8 cellular contexts compared by ENCODE assay signal in the genomic region with DNA sequence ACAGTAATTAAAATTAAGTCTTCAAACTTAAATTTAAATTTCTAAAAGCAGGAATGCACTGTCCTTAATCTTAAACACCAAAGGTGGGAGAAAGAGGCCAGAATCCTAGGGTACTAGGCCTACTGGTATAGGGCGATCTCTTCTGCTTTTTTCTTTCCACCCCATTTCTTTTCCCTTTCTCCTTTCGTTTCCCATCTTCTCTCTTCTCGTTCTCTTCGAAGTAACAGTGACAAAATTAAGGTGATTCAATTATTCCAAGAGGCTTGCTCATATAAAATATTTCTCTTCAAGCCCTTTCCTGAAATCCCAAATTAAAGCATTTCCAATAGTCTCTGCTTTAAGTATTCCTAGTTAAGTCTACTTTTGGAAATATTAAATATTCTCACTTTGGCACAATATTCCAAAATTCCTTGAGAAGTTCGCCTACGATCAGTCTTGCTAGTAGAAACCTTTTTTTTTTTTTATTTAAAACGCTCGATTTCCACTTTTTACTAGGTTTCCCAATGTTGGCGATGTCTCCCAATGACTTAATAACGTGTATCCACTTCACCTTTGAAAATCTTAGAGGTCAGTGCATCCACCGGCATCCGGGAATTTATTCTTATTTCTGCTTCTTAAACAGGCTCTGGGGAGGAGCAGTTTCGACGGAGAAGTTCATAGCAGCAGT. TPM values are rescaled to one million over a fixed set of nuclear protein-coding genes. Genes with fewer than 3 reads are reported as not detected.
DNase-seq lines count a peak whose midpoint lies in the region; ATAC-seq, FAIRE-seq and TF ChIP-seq lines count a peak whose summit lies in the region.

No MANE protein-coding gene starts in this region.

- peak overlapping the region; percentile 79 to 91 for H3K9ac ChIP-seq in K562 (ENCODE audit: insufficient read depth in 1 of 2, low read depth in 2 of 2, low read length in 2 of 2)

- peak overlapping the region; percentile 72 for H3K4me2 ChIP-seq in K562 (ENCODE audit: insufficient read depth, low read length)

- BruUV-seq in K562 (replicated peaks; lab: Mats Ljungman, UMichigan) = TSS peak; percentile 94

- H2AFZ ChIP-seq in K562 (ENCODE audit: low read depth, low read length) = peak overlapping the region; percentile 43

- CTCF ChIA-PET in K562 (lab: Yijun Ruan, JAX; ENCODE audit: low intra/inter-chr PET ratio) = interaction anchor here (0.6 kb wide), 1 partner anchor 65 kb away, joined by 3 read pairs; no protein-coding TSS in a partner anchor

- no peaks in the 10 kb centered on the region for H3K27me3 Mint-ChIP-seq in memory B cell

- ATAC-seq in heart left ventricle (no peak), K562 (no peak), memory B cell (ENCODE audit: low read depth) (no peak), HG02852 (IDR thresholded peaks at IDR 0.05; ENCODE audit: unreplicated experiment) (no peak)

- POLR2A ChIA-PET in K562 (lab: Yijun Ruan, JAX) = no interaction called here

- H3K4me1 ChIP-seq in heart left ventricle (peaks cover 0 to 45% (median 32%) of the 10 kb centered on the region in 12 donors), K562 (replicated peaks in 1 of 2; ENCODE audit: control insufficient read depth in 2 of 2, insufficient read depth in 2 of 2, low read length in 2 of 2) (peaks cover 13 to 29% of the 10 kb centered on the region in 2 experiments; a peak in 4 of 5 replicates), urinary bladder (ENCODE audit: insufficient read depth) (peaks cover 1% of the 10 kb centered on the region)

- H3K4me3 ChIP-seq in heart left ventricle (peak overlapping the region; percentile 37 to 98 (median 88)), K562 (peak overlapping the region; percentile 49), urinary bladder (ENCODE audit: low read depth, low read length) (peak overlapping the region; percentile 83)

- no peak for TF ChIP-seq EP300 in K562 (IDR thresholded peaks at IDR 0.05; ENCODE audit: low read length)

- H3K27me3 ChIP-seq in heart left ventricle = no peaks in the 10 kb centered on the region
- no peaks in the 10 kb centered on the region for H3K27me3 ChIP-seq in K562 (ENCODE audit: control insufficient read depth in 2 of 2, insufficient read depth in 2 of 2, low read length in 2 of 2)

- H3K36me3 Mint-ChIP-seq in memory B cell = no peaks in the 10 kb centered on the region

- H3K4me3 Mint-ChIP-seq in memory B cell = peak overlapping the region; percentile 90

- TF ChIP-seq RAD21 in K562 (CRISPR knock-in tag; conservative IDR thresholded peaks at IDR 0.05 in 1 of 2, IDR thresholded peaks at IDR 0.05 in 1 of 2) = no peak

- H3K27ac Mint-ChIP-seq in memory B cell = peak overlapping the region; percentile 98

- FAIRE-seq in K562 (lab: Jason Lieb, UNC) (peak; percentile 86), frontal cortex (lab: Jason Lieb, UNC) (no peak)

- H4K20me1 ChIP-seq in K562 (replicated peaks; ENCODE audit: control insufficient read depth, insufficient read depth, low read length) = peaks cover 4% of the 10 kb centered on the region

- H3K4me1 Mint-ChIP-seq in memory B cell = peaks cover 30% of the 10 kb centered on the region

- no peaks in the 10 kb centered on the region for H3K9me1 ChIP-seq in K562 (ENCODE audit: control insufficient read depth, insufficient read depth, low read length)

- TF ChIP-seq POLR2A in heart left ventricle (IDR thresholded peaks at IDR 0.05) (no peak), K562 (conservative IDR thresholded peaks at IDR 0.05) (no peak)

- intact Hi-C loops in heart left ventricle (cut with DNase I) (loop anchor here in 9 of 10 donors (2.0 to 10.0 kb wide), 14 partner anchors 67 to 461 kb away; a partner anchor contains a TSS), cardiac septum (cut with DNase I) (loop anchor here (5.0 kb wide), 2 partner anchors 86 to 244 kb away; a partner anchor contains a TSS), K562 (cut with micrococcal nuclease) (loop anchor here (2.0 kb wide), 1 partner anchor 67 kb away; no protein-coding TSS in a partner anchor)

- no peaks in the 10 kb centered on the region for H3K9me3 ChIP-seq in heart left ventricle
- H3K9me3 ChIP-seq in K562 (replicated peaks; ENCODE audit: control insufficient read depth, insufficient read depth, low read depth, low read length) = no peaks in the 10 kb centered on the region

- in situ Hi-C loops in K562 (cut with MboI) = no loop called here

- 25 to 27% (median 26%) methylated on average over 14 of the region's 14 CpGs for WGBS in heart left ventricle, 4 donors
- WGBS in K562 (ENCODE audit: insufficient coverage, low coverage, missing lambda C conversion rate) = 2% methylated on average over 10 of the region's 14 CpGs
- 21% methylated on average over 14 of the region's 14 CpGs for WGBS in urinary bladder

- no peaks in the 10 kb centered on the region for H3K9me3 Mint-ChIP-seq in memory B cell

- TF ChIP-seq CTCF in heart left ventricle (IDR thresholded peaks at IDR 0.05) (no peak), K562 (IDR thresholded peaks at IDR 0.05 in 2 of 3, conservative IDR thresholded peaks at IDR 0.05 in 1 of 3; ENCODE audit: insufficient read depth in 2 of 3, low read depth in 1 of 3, low read length in 3 of 3) (no peak)

- peak overlapping the region; percentile 91 to 99 (median 96) for H3K27ac ChIP-seq in heart left ventricle
- H3K27ac ChIP-seq in K562 (ENCODE audit: extremely low read depth, low read depth, low read length) = peak overlapping the region; percentile 97
- peak overlapping the region; percentile 95 for H3K27ac ChIP-seq in urinary bladder (ENCODE audit: low read depth)

- H3K36me3 ChIP-seq in heart left ventricle (no peaks in the 10 kb centered on the region), K562 (ENCODE audit: control insufficient read depth, insufficient read depth, low read length) (0 out of 3 replicates have a peak, but pooled peaks cover 3% of the 10 kb centered on the region), urinary bladder (ENCODE audit: insufficient read depth) (no peaks in the 10 kb centered on the region)

- H3K79me2 ChIP-seq in K562 (ENCODE audit: control insufficient read depth, insufficient read depth, low read length) = peaks cover 43% of the 10 kb centered on the region

- no peak for DNase-seq in heart left ventricle
- DNase-seq in cardiac septum (ENCODE audit: low spot score) = no peak
- DNase-seq in K562 (ENCODE audit: extremely low read depth in 1 of 4, low spot score in 3 of 4) = no peak
- no peak for DNase-seq in memory B cell (ENCODE audit: low spot score in 2 of 2)
- DNase-seq in frontal cortex (ENCODE audit: low spot score in 2 of 2) = no peak
- DNase-seq in SW 1271 (lab: John Stamatoyannopoulos, UW) = no peak

TF ChIP-seq in K562, 482 proteins besides CTCF, POLR2A, EP300 and RAD21 (continues in another document):
- TF ChIP-seq ATF1 (CRISPR knock-in tag; IDR thresholded peaks at IDR 0.05) = no peak
- 0 out of 2 replicates have a peak, but pooled peaks have one; percentile 31 for TF ChIP-seq ATF1 (tag; IDR thresholded peaks at IDR 0.05)
- no peak for TF ChIP-seq HOXB6 (CRISPR knock-in tag; IDR thresholded peaks at IDR 0.05; ENCODE audit: borderline replicate concordance)
- no peak for TF ChIP-seq ARID2 (IDR thresholded peaks at IDR 0.05)
- TF ChIP-seq IRF2 (CRISPR knock-in tag; IDR thresholded peaks at IDR 0.05) = no peak
- no peak for TF ChIP-seq FIP1L1 (IDR thresholded peaks at IDR 0.05; ENCODE audit: low read depth, low read length, poor library complexity, severe bottlenecking)
- no peak for TF ChIP-seq ZFP36 (IDR thresholded peaks at IDR 0.05; ENCODE audit: low read depth, low read length, partially characterized antibody)
- no peak for TF ChIP-seq GABPA (tag; conservative IDR thresholded peaks at IDR 0.05; ENCODE audit: low read depth)
- no peak for TF ChIP-seq FOXJ2 (tag; IDR thresholded peaks at IDR 0.05)

RNA-seq across cellular contexts. Expression of a gene that starts 0.8 kb away (rescaled TPM):
- total RNA-seq in heart left ventricle (10 to 100 TPM in 8 of 9 donors, 1 to 10 TPM in 1; 9.6 to 31.4 (median 21.2) TPM), cardiac septum (21.0 TPM), K562 (2014; rRNA removed) (7.2 and 9.3 TPM in 2 replicates), K562 (2014; rRNA removed; fragmentation: Illumina TruSeq; extraction: Trizol) (16.9 and 18.2 TPM in 2 replicates), K562 (2015; rRNA removed; fragmentation: Illumina TruSeq; extraction: Trizol) (14.9 and 15.7 TPM in 2 replicates), K562 (2021) (20.3 and 23.7 TPM in 2 replicates), urinary bladder (91.7 TPM), frontal cortex (52.2 TPM)
- polyA plus RNA-seq in heart left ventricle (1 to 10 TPM; 4.3 to 4.7 TPM), K562 (2011; rRNA removed) (8.6 and 9.5 TPM in 2 replicates), K562 (2014; fragmentation: Illumina TruSeq; extraction: Trizol) (7.4 and 14.4 TPM in 2 replicates), K562 (2014; fragmentation: Nextera tagmentation; extraction: Ambion mirVana) (1 to 10 TPM; 3.6 to 7.2 TPM), K562 (2014; rRNA removed) (9.7 and 25.2 TPM in 2 replicates), urinary bladder (3.2 TPM)
- 15.1 and 59.1 TPM in 2 replicates for total RNA-seq in K562 (2011; cell fraction: chromatin; rRNA removed; ENCODE audit: low replicate concordance)
- 6.8 and 10.8 TPM in 2 replicates for total RNA-seq in K562 (2011; cell fraction: nucleolus; rRNA removed)
- 35.4 and 55.9 TPM in 2 replicates for total RNA-seq in K562 (2011; cell fraction: nucleoplasm; rRNA removed)
- polyA plus RNA-seq in K562 (2011; cell fraction: cytosol; rRNA removed) = 3.0 and 4.8 TPM in 2 replicates
- 7.8 and 8.1 TPM in 2 replicates for polyA plus RNA-seq in K562 (2011; cell fraction: nucleus; rRNA removed)
- polyA plus RNA-seq in K562 (2012) = 4.4 and 5.1 TPM in 2 replicates
- polyA minus RNA-seq in K562 (2011; rRNA and poly(A)+ RNA removed) = 22.9 and 31.8 TPM in 2 replicates
- 11.8 and 12.9 TPM in 2 replicates for polyA minus RNA-seq in K562 (2011; cell fraction: cytosol; rRNA and poly(A)+ RNA removed)
- 17.9 and 25.0 TPM in 2 replicates for polyA minus RNA-seq in K562 (2011; cell fraction: nucleus; rRNA and poly(A)+ RNA removed)
